25 cellular contexts compared by ENCODE assay signal in genomic region chr11:117633186-117633585, GRCh38.
DNase-seq lines count a peak whose midpoint lies in the region; ATAC-seq and TF ChIP-seq lines count a peak whose summit lies in the region.
"Had no signal": no experiment of that assay in that cellular context is flagged by ENCODE, and none has a peak within 500 bp of the region (broad histone marks: within the 10 kb centered on the region; RNA-seq: fewer than 3 reads in every experiment).

No MANE protein-coding gene starts in this region.

- intact Hi-C loops in Right ventricle myocardium inferior (cut with DNase I) (no loop called here), cardiac septum (cut with DNase I) (loop anchor here (10.0 kb wide), 1 partner anchor 172 kb away; no protein-coding TSS in a partner anchor), heart left ventricle (cut with DNase I) (no loop called here), right cardiac atrium (cut with DNase I) (no loop called here), upper lobe of right lung (cut with DNase I) (no loop called here)

- TF ChIP-seq CTCF in heart left ventricle (IDR thresholded peaks at IDR 0.05) (no peak), upper lobe of right lung (IDR thresholded peaks at IDR 0.05) (no peak)

- no peak overlapping the region for H3K4me3 Mint-ChIP-seq in T-helper 17 cell
- H3K4me3 Mint-ChIP-seq in effector memory CD8-positive, alpha-beta T cell: no peak overlapping the region

- H3K4me3 ChIP-seq in heart left ventricle (no peak overlapping the region), right cardiac atrium (ENCODE audit: low read length) (no peak overlapping the region), upper lobe of right lung (no peak overlapping the region)
- H3K4me3 ChIP-seq: GM23248, K562, SJSA1 had no signal

- H3K27ac ChIP-seq in heart left ventricle: no peak overlapping the region
- peak overlapping the region; percentile 53 for H3K27ac ChIP-seq in right cardiac atrium (ENCODE audit: low read length)
- H3K27ac ChIP-seq in upper lobe of right lung: no peak overlapping the region
- H3K27ac ChIP-seq: GM23248, SJSA1 had no signal

- 42 to 71% (median 58%) methylated on average over 5 of the region's 5 CpGs for WGBS in heart left ventricle, 4 donors
- 58% methylated on average over 5 of the region's 5 CpGs for WGBS in right cardiac atrium

- DNase-seq in Right ventricle myocardium inferior (ENCODE audit: missing footprints) (no peak), cardiac septum (ENCODE audit: low spot score) (no peak), heart left ventricle (no peak), right cardiac atrium (no peak), upper lobe of right lung (peak; percentile 30), Ammon's horn (ENCODE audit: low spot score) (no peak), T-helper 17 cell (no peak)
- no peak for DNase-seq in effector memory CD8-positive, alpha-beta T cell
- DNase-seq: 8988T; ACHN; DMS53; GM23248; H7; Kasumi-1; NCI-H1092 treated with DMSO at 0.1 percent for 48 hours; NCI-H1436; NCI-H187 treated with DMSO at 0.1 percent for 48 hours; NCI-H2171 treated with DMSO at 0.1 percent for 48 hours; NCI-H345; NCI-H524; NCI-H748 treated with DMSO at 0.1 percent for 48 hours; NK-92 treated with Interleukin-12 subunit alpha and Interleukin-12 subunit beta, amount 100 ng/mL, for 24 hours; PC-3 had no signal

- H3K9me3 Mint-ChIP-seq in effector memory CD8-positive, alpha-beta T cell: no peaks in the 10 kb centered on the region

- no peak for TF ChIP-seq POLR2A in heart left ventricle (IDR thresholded peaks at IDR 0.05)

- H3K27me3 ChIP-seq in heart left ventricle (no peaks in the 10 kb centered on the region), right cardiac atrium (ENCODE audit: control insufficient read depth, insufficient read depth) (no peaks in the 10 kb centered on the region), upper lobe of right lung (no peaks in the 10 kb centered on the region)
- H3K27me3 ChIP-seq: SJSA1 had no signal

- H3K4me1 Mint-ChIP-seq in T-helper 17 cell: peaks cover 3% of the 10 kb centered on the region
- no peaks in the 10 kb centered on the region for H3K4me1 Mint-ChIP-seq in effector memory CD8-positive, alpha-beta T cell (ENCODE audit: low read depth in 2 of 2)

- H3K27ac Mint-ChIP-seq in T-helper 17 cell: no peak overlapping the region
- no peak overlapping the region for H3K27ac Mint-ChIP-seq in effector memory CD8-positive, alpha-beta T cell

- H3K4me1 ChIP-seq in heart left ventricle (peaks cover 0 to 13% (median 0%) of the 10 kb centered on the region in 12 donors), right cardiac atrium (ENCODE audit: control insufficient read depth, insufficient read depth, low read length) (no peaks in the 10 kb centered on the region), upper lobe of right lung (no peaks in the 10 kb centered on the region)
- H3K4me1 ChIP-seq: SJSA1 had no signal

- H3K9me3 ChIP-seq in heart left ventricle (no peaks in the 10 kb centered on the region), right cardiac atrium (ENCODE audit: control insufficient read depth, low read length) (no peaks in the 10 kb centered on the region), upper lobe of right lung (no peaks in the 10 kb centered on the region), T-helper 17 cell (ENCODE audit: control insufficient read depth, low read length, poor library complexity, severe bottlenecking) (no peaks in the 10 kb centered on the region)
- H3K9me3 ChIP-seq: SJSA1 had no signal

- ATAC-seq in Right ventricle myocardium inferior (peak; percentile 61), heart left ventricle (peak in 3 of 4 donors; percentile 34 to 56 (median 35)), right cardiac atrium (peak in 1 of 2 donors; percentile 56), upper lobe of right lung (no peak), T-helper 17 cell (no peak)
- no peak for ATAC-seq in effector memory CD8-positive, alpha-beta T cell (replicated peaks)
- ATAC-seq: K562, PC-3 had no signal

- H3K36me3 Mint-ChIP-seq in T-helper 17 cell (ENCODE audit: low read depth): no peaks in the 10 kb centered on the region
- peaks cover 3% of the 10 kb centered on the region for H3K36me3 Mint-ChIP-seq in effector memory CD8-positive, alpha-beta T cell (ENCODE audit: insufficient read depth)

- H3K36me3 ChIP-seq in heart left ventricle (no peaks in the 10 kb centered on the region), upper lobe of right lung (no peaks in the 10 kb centered on the region)
- H3K36me3 ChIP-seq: SJSA1 had no signal

- peaks cover 18% of the 10 kb centered on the region for H3K27me3 Mint-ChIP-seq in T-helper 17 cell
- peaks cover 21 to 35% of the 10 kb centered on the region in 2 donors for H3K27me3 Mint-ChIP-seq in effector memory CD8-positive, alpha-beta T cell

Comparison
In these comparisons a context has a peak if more than half of its experiments do, and no peak if none do; other contexts are left out.
1. ATAC-seq: peak in Right ventricle myocardium inferior (single experiment) and heart left ventricle (3 of 4); none in upper lobe of right lung (single experiment), T-helper 17 cell (single experiment) and effector memory CD8-positive, alpha-beta T cell (single experiment).